ENCODE assay signal across 1 cellular context in the genomic region with DNA sequence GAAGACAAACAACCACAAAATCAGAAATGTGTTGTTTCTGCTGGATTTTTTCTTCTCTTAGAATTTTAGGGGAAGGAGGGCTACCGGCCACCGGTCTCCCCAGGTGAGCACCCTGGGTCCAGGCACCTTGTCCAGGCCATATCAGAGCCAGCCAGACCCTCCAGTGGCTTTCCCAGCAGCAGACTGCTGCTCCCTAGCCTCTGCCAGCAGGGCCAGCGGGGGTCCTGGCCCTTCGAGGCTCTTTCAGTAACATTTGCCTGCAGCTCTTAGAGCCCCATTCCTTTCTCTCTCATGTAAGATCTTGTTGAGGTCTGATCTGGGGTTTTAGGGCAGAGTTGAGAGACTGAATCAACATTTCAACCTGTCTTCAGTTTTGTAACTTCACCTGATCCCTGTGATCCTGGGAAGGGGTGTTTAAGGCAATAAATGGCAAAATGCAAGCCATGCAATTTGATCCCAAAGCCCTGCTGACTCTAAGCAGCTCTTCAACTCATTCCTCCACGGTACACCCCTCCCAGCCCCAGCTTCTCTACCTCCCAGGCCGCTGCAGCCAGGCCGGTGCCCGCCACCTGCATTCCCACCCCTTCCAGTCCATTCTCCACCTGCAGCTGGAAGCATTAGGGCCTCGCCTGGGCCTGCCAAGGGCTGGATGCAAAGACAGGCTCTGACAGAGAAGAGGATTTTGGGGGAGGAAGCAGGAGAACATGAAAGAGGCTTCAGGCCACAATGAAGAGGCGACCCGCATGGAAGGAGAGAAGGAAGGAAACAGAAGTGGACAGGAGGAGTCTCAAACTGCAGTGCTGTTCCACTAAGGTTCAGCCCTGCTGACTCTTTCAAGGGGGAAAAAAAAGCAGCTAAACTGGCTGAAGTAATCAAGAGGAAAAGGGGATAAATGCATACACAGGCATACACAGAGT.
TF ChIP-seq lines count a peak whose summit lies in the region.

No MANE protein-coding gene starts in this region.

TF ChIP-seq in GM23338, 12 proteins besides CTCF, POLR2A, EP300 and RAD21 (continued from another document):
- TF ChIP-seq, protein P1, sequence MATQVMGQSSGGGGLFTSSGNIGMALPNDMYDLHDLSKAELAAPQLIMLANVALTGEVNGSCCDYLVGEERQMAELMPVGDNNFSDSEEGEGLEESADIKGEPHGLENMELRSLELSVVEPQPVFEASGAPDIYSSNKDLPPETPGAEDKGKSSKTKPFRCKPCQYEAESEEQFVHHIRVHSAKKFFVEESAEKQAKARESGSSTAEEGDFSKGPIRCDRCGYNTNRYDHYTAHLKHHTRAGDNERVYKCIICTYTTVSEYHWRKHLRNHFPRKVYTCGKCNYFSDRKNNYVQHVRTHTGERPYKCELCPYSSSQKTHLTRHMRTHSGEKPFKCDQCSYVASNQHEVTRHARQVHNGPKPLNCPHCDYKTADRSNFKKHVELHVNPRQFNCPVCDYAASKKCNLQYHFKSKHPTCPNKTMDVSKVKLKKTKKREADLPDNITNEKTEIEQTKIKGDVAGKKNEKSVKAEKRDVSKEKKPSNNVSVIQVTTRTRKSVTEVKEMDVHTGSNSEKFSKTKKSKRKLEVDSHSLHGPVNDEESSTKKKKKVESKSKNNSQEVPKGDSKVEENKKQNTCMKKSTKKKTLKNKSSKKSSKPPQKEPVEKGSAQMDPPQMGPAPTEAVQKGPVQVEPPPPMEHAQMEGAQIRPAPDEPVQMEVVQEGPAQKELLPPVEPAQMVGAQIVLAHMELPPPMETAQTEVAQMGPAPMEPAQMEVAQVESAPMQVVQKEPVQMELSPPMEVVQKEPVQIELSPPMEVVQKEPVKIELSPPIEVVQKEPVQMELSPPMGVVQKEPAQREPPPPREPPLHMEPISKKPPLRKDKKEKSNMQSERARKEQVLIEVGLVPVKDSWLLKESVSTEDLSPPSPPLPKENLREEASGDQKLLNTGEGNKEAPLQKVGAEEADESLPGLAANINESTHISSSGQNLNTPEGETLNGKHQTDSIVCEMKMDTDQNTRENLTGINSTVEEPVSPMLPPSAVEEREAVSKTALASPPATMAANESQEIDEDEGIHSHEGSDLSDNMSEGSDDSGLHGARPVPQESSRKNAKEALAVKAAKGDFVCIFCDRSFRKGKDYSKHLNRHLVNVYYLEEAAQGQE (IDR thresholded peaks at IDR 0.05; ENCODE audit: unreplicated experiment) = no peak
- TF ChIP-seq POLR2AphosphoS5 (IDR thresholded peaks at IDR 0.05; ENCODE audit: low read depth) (no peak), STAT1 (IDR thresholded peaks at IDR 0.05; ENCODE audit: unreplicated experiment) (no peak), ZNF114 (CRISPR knock-in tag; IDR thresholded peaks at IDR 0.05) (no peak), CREB1 (CRISPR knock-in tag; IDR thresholded peaks at IDR 0.05; ENCODE audit: low read depth) (no peak)
- TF ChIP-seq, protein P2, sequence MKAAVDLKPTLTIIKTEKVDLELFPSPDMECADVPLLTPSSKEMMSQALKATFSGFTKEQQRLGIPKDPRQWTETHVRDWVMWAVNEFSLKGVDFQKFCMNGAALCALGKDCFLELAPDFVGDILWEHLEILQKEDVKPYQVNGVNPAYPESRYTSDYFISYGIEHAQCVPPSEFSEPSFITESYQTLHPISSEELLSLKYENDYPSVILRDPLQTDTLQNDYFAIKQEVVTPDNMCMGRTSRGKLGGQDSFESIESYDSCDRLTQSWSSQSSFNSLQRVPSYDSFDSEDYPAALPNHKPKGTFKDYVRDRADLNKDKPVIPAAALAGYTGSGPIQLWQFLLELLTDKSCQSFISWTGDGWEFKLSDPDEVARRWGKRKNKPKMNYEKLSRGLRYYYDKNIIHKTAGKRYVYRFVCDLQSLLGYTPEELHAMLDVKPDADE (IDR thresholded peaks at IDR 0.05) = no peak
- TF ChIP-seq, protein P3, sequence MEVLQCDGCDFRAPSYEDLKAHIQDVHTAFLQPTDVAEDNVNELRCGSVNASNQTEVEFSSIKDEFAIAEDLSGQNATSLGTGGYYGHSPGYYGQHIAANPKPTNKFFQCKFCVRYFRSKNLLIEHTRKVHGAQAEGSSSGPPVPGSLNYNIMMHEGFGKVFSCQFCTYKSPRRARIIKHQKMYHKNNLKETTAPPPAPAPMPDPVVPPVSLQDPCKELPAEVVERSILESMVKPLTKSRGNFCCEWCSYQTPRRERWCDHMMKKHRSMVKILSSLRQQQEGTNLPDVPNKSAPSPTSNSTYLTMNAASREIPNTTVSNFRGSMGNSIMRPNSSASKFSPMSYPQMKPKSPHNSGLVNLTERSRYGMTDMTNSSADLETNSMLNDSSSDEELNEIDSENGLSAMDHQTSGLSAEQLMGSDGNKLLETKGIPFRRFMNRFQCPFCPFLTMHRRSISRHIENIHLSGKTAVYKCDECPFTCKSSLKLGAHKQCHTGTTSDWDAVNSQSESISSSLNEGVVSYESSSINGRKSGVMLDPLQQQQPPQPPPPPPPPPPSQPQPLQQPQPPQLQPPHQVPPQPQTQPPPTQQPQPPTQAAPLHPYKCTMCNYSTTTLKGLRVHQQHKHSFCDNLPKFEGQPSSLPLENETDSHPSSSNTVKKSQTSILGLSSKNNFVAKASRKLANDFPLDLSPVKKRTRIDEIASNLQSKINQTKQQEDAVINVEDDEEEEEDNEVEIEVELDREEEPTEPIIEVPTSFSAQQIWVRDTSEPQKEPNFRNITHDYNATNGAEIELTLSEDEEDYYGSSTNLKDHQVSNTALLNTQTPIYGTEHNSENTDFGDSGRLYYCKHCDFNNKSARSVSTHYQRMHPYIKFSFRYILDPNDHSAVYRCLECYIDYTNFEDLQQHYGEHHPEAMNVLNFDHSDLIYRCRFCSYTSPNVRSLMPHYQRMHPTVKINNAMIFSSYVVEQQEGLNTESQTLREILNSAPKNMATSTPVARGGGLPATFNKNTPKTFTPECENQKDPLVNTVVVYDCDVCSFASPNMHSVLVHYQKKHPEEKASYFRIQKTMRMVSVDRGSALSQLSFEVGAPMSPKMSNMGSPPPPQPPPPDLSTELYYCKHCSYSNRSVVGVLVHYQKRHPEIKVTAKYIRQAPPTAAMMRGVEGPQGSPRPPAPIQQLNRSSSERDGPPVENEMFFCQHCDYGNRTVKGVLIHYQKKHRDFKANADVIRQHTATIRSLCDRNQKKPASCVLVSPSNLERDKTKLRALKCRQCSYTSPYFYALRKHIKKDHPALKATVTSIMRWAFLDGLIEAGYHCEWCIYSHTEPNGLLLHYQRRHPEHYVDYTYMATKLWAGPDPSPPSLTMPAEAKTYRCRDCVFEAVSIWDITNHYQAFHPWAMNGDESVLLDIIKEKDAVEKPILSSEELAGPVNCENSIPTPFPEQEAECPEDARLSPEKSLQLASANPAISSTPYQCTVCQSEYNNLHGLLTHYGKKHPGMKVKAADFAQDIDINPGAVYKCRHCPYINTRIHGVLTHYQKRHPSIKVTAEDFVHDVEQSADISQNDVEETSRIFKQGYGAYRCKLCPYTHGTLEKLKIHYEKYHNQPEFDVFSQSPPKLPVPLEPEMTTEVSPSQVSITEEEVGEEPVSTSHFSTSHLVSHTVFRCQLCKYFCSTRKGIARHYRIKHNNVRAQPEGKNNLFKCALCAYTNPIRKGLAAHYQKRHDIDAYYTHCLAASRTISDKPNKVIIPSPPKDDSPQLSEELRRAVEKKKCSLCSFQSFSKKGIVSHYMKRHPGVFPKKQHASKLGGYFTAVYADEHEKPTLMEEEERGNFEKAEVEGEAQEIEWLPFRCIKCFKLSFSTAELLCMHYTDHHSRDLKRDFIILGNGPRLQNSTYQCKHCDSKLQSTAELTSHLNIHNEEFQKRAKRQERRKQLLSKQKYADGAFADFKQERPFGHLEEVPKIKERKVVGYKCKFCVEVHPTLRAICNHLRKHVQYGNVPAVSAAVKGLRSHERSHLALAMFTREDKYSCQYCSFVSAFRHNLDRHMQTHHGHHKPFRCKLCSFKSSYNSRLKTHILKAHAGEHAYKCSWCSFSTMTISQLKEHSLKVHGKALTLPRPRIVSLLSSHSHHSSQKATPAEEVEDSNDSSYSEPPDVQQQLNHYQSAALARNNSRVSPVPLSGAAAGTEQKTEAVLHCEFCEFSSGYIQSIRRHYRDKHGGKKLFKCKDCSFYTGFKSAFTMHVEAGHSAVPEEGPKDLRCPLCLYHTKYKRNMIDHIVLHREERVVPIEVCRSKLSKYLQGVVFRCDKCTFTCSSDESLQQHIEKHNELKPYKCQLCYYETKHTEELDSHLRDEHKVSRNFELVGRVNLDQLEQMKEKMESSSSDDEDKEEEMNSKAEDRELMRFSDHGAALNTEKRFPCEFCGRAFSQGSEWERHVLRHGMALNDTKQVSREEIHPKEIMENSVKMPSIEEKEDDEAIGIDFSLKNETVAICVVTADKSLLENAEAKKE (CRISPR knock-in tag; IDR thresholded peaks at IDR 0.05) = no peak
